In genomic region chr13:76713280-76713679, GRCh38 we compare ENCODE assay signal across 2 cellular contexts.
TF ChIP-seq lines count a peak whose summit lies in the region.

No MANE protein-coding gene starts in this region.

TF ChIP-seq in IMR-90, 13 proteins besides CTCF, POLR2A, EP300 and RAD21:
- no peak for TF ChIP-seq CEBPB (IDR thresholded peaks at IDR 0.05; ENCODE audit: low read depth, low read length)
- no peak for TF ChIP-seq FOS (IDR thresholded peaks at IDR 0.05; ENCODE audit: low read depth, low read length)
- no peak for TF ChIP-seq ELK1 (IDR thresholded peaks at IDR 0.05; ENCODE audit: borderline replicate concordance, low read depth, low read length)

TF ChIP-seq in neural cell, 6 proteins besides CTCF, POLR2A, EP300 and RAD21:
- no peak for TF ChIP-seq SMC3 (conservative IDR thresholded peaks at IDR 0.05; ENCODE audit: poor library complexity)
- no peak for TF ChIP-seq TAF1 (IDR thresholded peaks at IDR 0.05; ENCODE audit: low read depth)
- TF ChIP-seq EZH2 (IDR thresholded peaks at IDR 0.05; ENCODE audit: borderline replicate concordance, insufficient read depth, low read length, poor library complexity, severe bottlenecking): no peak
